21 cellular contexts compared by ENCODE assay signal in genomic region chr1:154503898-154504297, GRCh38. TPM values are rescaled to one million over a fixed set of nuclear protein-coding genes. Genes with fewer than 3 reads are reported as not detected.
DNase-seq lines count a peak whose midpoint lies in the region; ATAC-seq, FAIRE-seq and TF ChIP-seq lines count a peak whose summit lies in the region.
"Had no signal": no experiment of that assay in that cellular context is flagged by ENCODE, and none has a peak within 500 bp of the region (broad histone marks: within the 10 kb centered on the region; RNA-seq: fewer than 3 reads in every experiment).

No MANE protein-coding gene starts in this region.

- H3K27ac ChIP-seq in A549: no peak overlapping the region
- no peak overlapping the region for H3K27ac ChIP-seq in CD4-positive, alpha-beta T cell (ENCODE audit: low read depth, low read length)
- H3K27ac ChIP-seq in OCI-LY7 (ENCODE audit: low read depth, low read length, poor library complexity, severe bottlenecking): no peak overlapping the region
- H3K27ac ChIP-seq in WERI-Rb-1: no peak overlapping the region
- H3K27ac ChIP-seq: PC-9, SJCRH30 had no signal

- no peaks in the 10 kb centered on the region for H3K36me3 Mint-ChIP-seq in CD4-positive, alpha-beta T cell (ENCODE audit: low read depth)
- H3K36me3 Mint-ChIP-seq in T-cell: no peaks in the 10 kb centered on the region
- peaks cover 3% of the 10 kb centered on the region for H3K36me3 Mint-ChIP-seq in memory B cell

- no peak for ATAC-seq in A549
- ATAC-seq in CD4-positive, alpha-beta T cell (ENCODE audit: poor library complexity): no peak
- no peak for ATAC-seq in T-cell (replicated peaks in 1 of 4)
- no peak for ATAC-seq in memory B cell (ENCODE audit: low read depth)
- ATAC-seq: GM12878 had no signal

- H2AFZ ChIP-seq in OCI-LY7 (ENCODE audit: low read length): no peak overlapping the region
- H2AFZ ChIP-seq: PC-9 had no signal

- H4K20me1 ChIP-seq in OCI-LY7 (ENCODE audit: insufficient read depth, low read length): no peaks in the 10 kb centered on the region

- TF ChIP-seq CTCF in A549 (IDR thresholded peaks at IDR 0.05) (no peak), OCI-LY7 (conservative IDR thresholded peaks at IDR 0.05; ENCODE audit: low read length) (no peak), WERI-Rb-1 (IDR thresholded peaks at IDR 0.05; ENCODE audit: low read depth, low read length) (no peak)
- TF ChIP-seq CTCF in CD4-positive, alpha-beta T cell (IDR thresholded peaks at IDR 0.05): no peak

- H3K27me3 Mint-ChIP-seq in CD4-positive, alpha-beta T cell: peaks cover 81% of the 10 kb centered on the region
- H3K27me3 Mint-ChIP-seq in T-cell: peaks cover 62 to 75% of the 10 kb centered on the region in 2 donors
- H3K27me3 Mint-ChIP-seq in memory B cell: peaks cover 28% of the 10 kb centered on the region

- no peak for TF ChIP-seq POLR2A in A549 (IDR thresholded peaks at IDR 0.05; ENCODE audit: low read length)

- 46% methylated on average over 5 of the region's 5 CpGs for WGBS in A549 (ENCODE audit: missing lambda C conversion rate)

- no peaks in the 10 kb centered on the region for H3K79me2 ChIP-seq in OCI-LY7 (ENCODE audit: insufficient read depth, low read depth, low read length)

- FAIRE-seq in A549 (lab: Jason Lieb, UNC): no peak
- FAIRE-seq: GM12878, GM19239 had no signal

- peaks cover 12% of the 10 kb centered on the region for H3K4me1 Mint-ChIP-seq in CD4-positive, alpha-beta T cell (ENCODE audit: low read depth)
- peaks cover 0 to 8% (median 2%) of the 10 kb centered on the region in 3 donors for H3K4me1 Mint-ChIP-seq in T-cell
- peaks cover 6% of the 10 kb centered on the region for H3K4me1 Mint-ChIP-seq in memory B cell

- DNase-seq in A549 (ENCODE audit: low read depth in 1 of 2, low spot score in 1 of 2) (no peak), T-cell (no peak), memory B cell (ENCODE audit: low spot score in 2 of 2) (no peak), OCI-LY7 (ENCODE audit: low spot score) (no peak), NCI-H2227 treated with DMSO at 0.1 percent for 48 hours (lab: John Stamatoyannopoulos, UW) (no peak), NCI-H1930 (lab: John Stamatoyannopoulos, UW) (no peak), WERI-Rb-1 (no peak)
- no peak for DNase-seq in CD4-positive, alpha-beta T cell
- DNase-seq: C1 segment of cervical spinal cord, EL, H9, NCI-H1105 treated with DMSO at 0.1 percent for 48 hours, NCI-H1694, NCI-H2107, NCI-H226, NCI-H524 treated with DMSO at 0.1 percent for 48 hours, PC-9, SJCRH30 had no signal

- H3K4me2 ChIP-seq in A549: no peak overlapping the region
- no peak overlapping the region for H3K4me2 ChIP-seq in OCI-LY7 (ENCODE audit: low read length)
- H3K4me2 ChIP-seq: PC-9 had no signal

- H3K9me2 ChIP-seq in OCI-LY7 (ENCODE audit: insufficient read depth, low read length): no peaks in the 10 kb centered on the region

- no TSS peak for BruUV-seq in OCI-LY7 (replicated peaks; lab: Mats Ljungman, UMichigan)

- CTCF ChIA-PET in A549 (lab: Yijun Ruan, JAX) (interaction anchor here (2.0 kb wide), 1 partner anchor 25 kb away, joined by 6 read pairs; no protein-coding TSS in a partner anchor), T-cell (lab: Charles Lee) (interaction anchor here in 1 of 2 donors (0.6 kb wide), 1 partner anchor 659 kb away, joined by 4 read pairs; no protein-coding TSS in a partner anchor), OCI-LY7 (lab: Charles Lee; ENCODE audit: unreplicated experiment) (no interaction called here)
- CTCF ChIA-PET in CD4-positive, alpha-beta T cell (lab: Charles Lee): no interaction called here

- H3K9me3 ChIP-seq in A549 (peaks cover 2% of the 10 kb centered on the region; the same call in 1 of the 3 replicates), OCI-LY7 (ENCODE audit: low read length) (no peaks in the 10 kb centered on the region), WERI-Rb-1 (ENCODE audit: severe bottlenecking) (peaks cover 42% of the 10 kb centered on the region)
- peaks cover 4% of the 10 kb centered on the region for H3K9me3 ChIP-seq in CD4-positive, alpha-beta T cell (ENCODE audit: control insufficient read depth, low read length)
- H3K9me3 ChIP-seq: SJCRH30 had no signal

- H3K9me3 Mint-ChIP-seq in CD4-positive, alpha-beta T cell: no peaks in the 10 kb centered on the region
- H3K9me3 Mint-ChIP-seq in T-cell (no peaks in the 10 kb centered on the region), memory B cell (peaks cover 2% of the 10 kb centered on the region)

- peak overlapping the region; percentile 54 for H3K4me3 Mint-ChIP-seq in CD4-positive, alpha-beta T cell
- peak overlapping the region; percentile 10 to 52 (median 39) for H3K4me3 Mint-ChIP-seq in T-cell
- peak overlapping the region; percentile 9 for H3K4me3 Mint-ChIP-seq in memory B cell
- H3K4me3 Mint-ChIP-seq: H9 had no signal

- no peak overlapping the region for H3K4me3 ChIP-seq in A549
- no peak overlapping the region for H3K4me3 ChIP-seq in OCI-LY7 (ENCODE audit: low read depth, low read length, poor library complexity, severe bottlenecking)
- H3K4me3 ChIP-seq in WERI-Rb-1 (ENCODE audit: low read depth, low read length): no peak overlapping the region
- H3K4me3 ChIP-seq: GM12878, PC-9, SJCRH30 had no signal

- intact Hi-C loops in CD4-positive, alpha-beta T cell (cut with DNase I, micrococcal nuclease): no loop called here
- intact Hi-C loops in OCI-LY7 (cut with micrococcal nuclease; ENCODE audit: unreplicated experiment): no loop called here

- no peak for TF ChIP-seq RAD21 in A549 (conservative IDR thresholded peaks at IDR 0.05 in 1 of 2, IDR thresholded peaks at IDR 0.05 in 1 of 2)

- H3K27ac Mint-ChIP-seq in CD4-positive, alpha-beta T cell: no peak overlapping the region
- H3K27ac Mint-ChIP-seq in T-cell (no peak overlapping the region), memory B cell (no peak overlapping the region)
- H3K27ac Mint-ChIP-seq: H9 had no signal

- no peak for TF ChIP-seq EP300 in A549 (IDR thresholded peaks at IDR 0.05)

- peaks cover 69% of the 10 kb centered on the region for H3K27me3 ChIP-seq in CD4-positive, alpha-beta T cell (ENCODE audit: control insufficient read depth, insufficient read depth, low read length)
- peaks cover 100% of the 10 kb centered on the region for H3K27me3 ChIP-seq in WERI-Rb-1 (ENCODE audit: insufficient read depth, low read depth, severe bottlenecking)
- H3K27me3 ChIP-seq: SJCRH30 had no signal

- POLR2A ChIA-PET in A549 (lab: Yijun Ruan, JAX) (no interaction called here), T-cell (lab: Charles Lee) (no interaction called here), OCI-LY7 (lab: Charles Lee) (no interaction called here)
- POLR2A ChIA-PET in CD4-positive, alpha-beta T cell (lab: Charles Lee): no interaction called here

- no peaks in the 10 kb centered on the region for H3K36me3 ChIP-seq in OCI-LY7 (ENCODE audit: insufficient read depth, low read length)
- H3K36me3 ChIP-seq in WERI-Rb-1: no peaks in the 10 kb centered on the region
- H3K36me3 ChIP-seq: SJCRH30 had no signal

- H3K4me1 ChIP-seq in A549: peaks cover 6% of the 10 kb centered on the region; the same call in 1 of the 3 replicates
- no peaks in the 10 kb centered on the region for H3K4me1 ChIP-seq in OCI-LY7 (ENCODE audit: insufficient read depth, low read length, poor library complexity, severe bottlenecking)
- H3K4me1 ChIP-seq: SJCRH30 had no signal

TF ChIP-seq in A549, 52 proteins besides CTCF, POLR2A, EP300 and RAD21 (continues in another document):
- TF ChIP-seq MAFK (IDR thresholded peaks at IDR 0.05; ENCODE audit: partially characterized antibody): peak; percentile 64
- no peak for TF ChIP-seq EHMT2 (IDR thresholded peaks at IDR 0.05; ENCODE audit: low read depth)
- no peak for TF ChIP-seq CHD2 (IDR thresholded peaks at IDR 0.05; ENCODE audit: low read length, partially characterized antibody)
- TF ChIP-seq POLR2AphosphoS2 (conservative IDR thresholded peaks at IDR 0.05; ENCODE audit: low read length): no peak
- no peak for TF ChIP-seq RCOR1 (IDR thresholded peaks at IDR 0.05; ENCODE audit: low read depth, low read length)

RNA-seq across cellular contexts. Expression of gene SHE, which starts 1.7 kb away (rescaled TPM):
- polyA plus RNA-seq in A549 (2011; rRNA removed) (0.01 and 0.03 TPM in 2 replicates), A549 (2017; fragmentation: RNase III; extraction: RNeasy Plus Mini Kit Qiagen cat#74134 plus additional on column Dnase treatment) (0.01 TPM in 1 of 3 replicates, not detected in the others)
- 0.01 TPM in 1 of 2 replicates, not detected in the other for polyA plus RNA-seq in A549 (2012; cell fraction: cytosol; rRNA removed)
- not detected in 2 replicates for polyA plus RNA-seq in A549 (2012; cell fraction: nucleus; rRNA removed)
- polyA minus RNA-seq in A549 (2011; rRNA and poly(A)+ RNA removed): not detected in 2 replicates
- not detected for total RNA-seq in CD4-positive, alpha-beta T cell
- total RNA-seq in T-cell (under 1 TPM in 3 of 5 donors, not detected in 2; 0.06 to 0.07 (median 0.06) TPM), OCI-LY7 (2022) (not detected in 2 replicates)
- total RNA-seq in OCI-LY7 (2014; rRNA removed; shearing (Covaris generic)): not detected in 2 replicates
- total RNA-seq: HT-29, PC-9 had no signal

RNA-seq across cellular contexts. Expression of gene TDRD10, which starts 1.9 kb away (rescaled TPM):
- polyA plus RNA-seq in A549 (2011; rRNA removed) (0.04 TPM in 1 of 2 replicates, not detected in the other), A549 (2017; fragmentation: RNase III; extraction: RNeasy Plus Mini Kit Qiagen cat#74134 plus additional on column Dnase treatment) (not detected in 3 replicates)
- polyA plus RNA-seq in A549 (2012; cell fraction: cytosol; rRNA removed): 0.01 and 0.04 TPM in 2 replicates
- polyA plus RNA-seq in A549 (2012; cell fraction: nucleus; rRNA removed): 0.10 TPM in 1 of 2 replicates, not detected in the other
- polyA minus RNA-seq in A549 (2011; rRNA and poly(A)+ RNA removed): not detected in 2 replicates
- not detected for total RNA-seq in CD4-positive, alpha-beta T cell
- total RNA-seq in T-cell (not detected), OCI-LY7 (2022) (not detected in 2 replicates)
- total RNA-seq in OCI-LY7 (2014; rRNA removed; shearing (Covaris generic)): 0.13 TPM in 1 of 2 replicates, not detected in the other
- total RNA-seq: GM12878, HT-29, PC-9, SJCRH30 had no signal
- polyA plus RNA-seq: GM12878 had no signal

RNA-seq across cellular contexts. Expression of gene UBE2Q1, which starts 54.6 kb away (rescaled TPM):
- polyA plus RNA-seq in A549 (2011; rRNA removed): 17.6 and 26.6 TPM in 2 replicates
- 7.9 and 10.6 TPM in 2 replicates for polyA plus RNA-seq in A549 (2012; cell fraction: cytosol; rRNA removed)
- 5.3 and 11.3 TPM in 2 replicates for polyA plus RNA-seq in A549 (2012; cell fraction: nucleus; rRNA removed)
- polyA plus RNA-seq in A549 (2017; fragmentation: RNase III; extraction: RNeasy Plus Mini Kit Qiagen cat#74134 plus additional on column Dnase treatment): 41.9 to 49.7 TPM (median 47.2 TPM) in 3 replicates
- 12.5 and 20.9 TPM in 2 replicates for polyA minus RNA-seq in A549 (2011; rRNA and poly(A)+ RNA removed)
- 10 to 100 TPM; 78.7 to 82.3 TPM for total RNA-seq in CD4-positive, alpha-beta T cell
- total RNA-seq in T-cell: 100 to 1,000 TPM in 2 of 5 donors, 10 to 100 TPM in 3; 64.0 to 111 (median 90.0) TPM
- total RNA-seq in OCI-LY7 (2014; rRNA removed; shearing (Covaris generic)): 34.6 and 54.0 TPM in 2 replicates
- total RNA-seq in OCI-LY7 (2022): 84.5 and 93.7 TPM in 2 replicates
